Comparison of ENCODE assay signal across 13 cellular contexts in genomic region chr22:45775569-45776312, GRCh38.
DNase-seq lines count a peak whose midpoint lies in the region; ATAC-seq and TF ChIP-seq lines count a peak whose summit lies in the region.
"Had no signal": no experiment of that assay in that cellular context is flagged by ENCODE, and none has a peak within 500 bp of the region (broad histone marks: within the 10 kb centered on the region; RNA-seq: fewer than 3 reads in every experiment).

No MANE protein-coding gene starts in this region.

- ATAC-seq in HG02840 (IDR thresholded peaks at IDR 0.05; ENCODE audit: low FRiP score, unreplicated experiment) (peak; percentile 64), HG03025 (IDR thresholded peaks at IDR 0.05; ENCODE audit: low FRiP score, unreplicated experiment) (no peak)

- H3K9me3 ChIP-seq in BLaER1, result peaks cover 1% of the 10 kb centered on the region

- H3K27me3 ChIP-seq in BLaER1, result no peaks in the 10 kb centered on the region

- peak overlapping the region; percentile 48 for H3K4me2 ChIP-seq in BLaER1

- H3K9ac ChIP-seq in BLaER1, result no peak overlapping the region

- no peak overlapping the region for H3K27ac ChIP-seq in BLaER1
- H3K27ac ChIP-seq: skin epidermis had no signal

- peaks cover 28% of the 10 kb centered on the region for H3K4me1 ChIP-seq in BLaER1

- peaks cover 53% of the 10 kb centered on the region for H3K36me3 ChIP-seq in BLaER1

- peaks cover 35% of the 10 kb centered on the region for H4K20me1 ChIP-seq in BLaER1

- peak; percentile 38 for TF ChIP-seq POLR2A in GM19099 (IDR thresholded peaks at IDR 0.05; ENCODE audit: extremely low read depth, insufficient read length, low read depth)

- H3K4me3 ChIP-seq in BLaER1, result no peak overlapping the region
- H3K4me3 ChIP-seq: skin epidermis had no signal

- peak; percentile 82 for DNase-seq in MV-4-11 (lab: John Stamatoyannopoulos, UW)
- DNase-seq in DMS 273 (lab: John Stamatoyannopoulos, UW; ENCODE audit: unreplicated experiment), result no peak
- DNase-seq in ecto neural progenitor cell (ENCODE audit: low spot score), result no peak
- no peak for DNase-seq in T-helper 2 cell
- DNase-seq: ACHN; activated CD8-positive, alpha-beta memory T cell treated with anti-CD3 and anti-CD28 coated beads, Interleukin-2, amount 50 U/mL, for 4 hours; mesendoderm; NCI-H1694 treated with DMSO at 0.1 percent for 48 hours had no signal
